Comparison of ENCODE assay signal across 8 cellular contexts in the genomic region with DNA sequence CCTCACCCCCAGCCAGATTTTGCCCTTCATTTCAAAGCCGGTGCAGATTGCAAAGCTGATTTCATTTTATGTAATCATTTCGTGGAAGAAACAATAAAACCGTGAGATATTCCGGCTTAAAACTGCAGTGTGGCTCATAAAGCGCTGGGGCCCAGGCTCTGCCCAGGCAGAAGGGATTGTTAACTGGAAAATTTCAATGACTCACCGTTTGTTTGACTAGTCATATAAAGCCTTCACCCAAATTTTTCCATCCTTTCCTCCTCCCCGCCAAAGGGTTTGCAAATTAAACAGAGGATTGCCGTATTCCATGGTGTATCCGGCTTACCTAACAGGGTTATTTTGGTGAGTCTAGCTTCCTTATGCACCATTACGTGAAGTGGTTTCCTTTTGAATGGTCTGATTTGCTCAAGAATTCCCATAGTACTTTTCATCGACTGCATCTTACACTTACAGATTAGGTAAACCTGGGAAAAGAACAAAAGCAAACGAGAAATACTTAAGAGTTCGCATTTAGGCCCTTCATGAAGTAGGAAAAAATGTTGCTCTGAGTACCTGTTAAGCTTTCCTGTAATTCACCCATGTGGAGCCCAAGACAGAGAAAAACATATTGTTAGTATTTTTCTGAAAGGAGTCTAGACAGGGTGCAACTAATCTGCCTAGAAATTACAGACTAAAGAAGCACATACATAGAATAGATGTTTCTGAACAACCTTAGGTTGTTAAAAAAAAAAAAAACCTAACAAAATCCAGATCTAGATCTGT. TPM values are rescaled to one million over a fixed set of nuclear protein-coding genes. Genes with fewer than 3 reads are reported as not detected.
DNase-seq lines count a peak whose midpoint lies in the region; ATAC-seq and TF ChIP-seq lines count a peak whose summit lies in the region.

No MANE protein-coding gene starts in this region.

- H2AFZ ChIP-seq in ACC112 (ENCODE audit: low read length, unreplicated experiment) (peak overlapping the region; percentile 100), fibroblast of lung (ENCODE audit: low read length) (peak overlapping the region; percentile 51), trophoblast cell (ENCODE audit: insufficient read depth, low read length, poor library complexity) (peak overlapping the region; percentile 87)

- peak overlapping the region; percentile 93 for H3K4me3 Mint-ChIP-seq in T-helper 17 cell

- peaks cover 30% of the 10 kb centered on the region for H3K4me1 Mint-ChIP-seq in T-helper 17 cell

- no peak overlapping the region for H2AK5ac ChIP-seq in trophoblast cell (ENCODE audit: low read length)

- DNase-seq in H7 (peak; percentile 29), T-helper 17 cell (no peak), fibroblast of lung (ENCODE audit: low read depth in 2 of 2) (peak; percentile 20 to 63), trophoblast cell (peak in 1 of 2 donors; percentile 35), C1 segment of cervical spinal cord (lab: John Stamatoyannopoulos, UW) (no peak)
- DNase-seq in stimulated activated CD4-positive, alpha-beta T cell treated with anti-CD3 and anti-CD28 coated beads, Interleukin-4, amount 100 ng/mL, for 4 hours, result no peak

- peaks cover 5% of the 10 kb centered on the region; the same call in 1 of the 2 replicates for H3K27me3 ChIP-seq in ACC112 (ENCODE audit: insufficient read depth, low read length)
- no peaks in the 10 kb centered on the region for H3K27me3 ChIP-seq in H7 (ENCODE audit: control insufficient read depth, insufficient read depth, low read length)
- no peaks in the 10 kb centered on the region for H3K27me3 ChIP-seq in fibroblast of lung (ENCODE audit: control insufficient read depth, insufficient read depth, low read length)
- peaks cover 2% of the 10 kb centered on the region for H3K27me3 ChIP-seq in trophoblast cell (ENCODE audit: insufficient read depth, low read length)

- H3K79me2 ChIP-seq in ACC112 (ENCODE audit: control insufficient read depth, insufficient read depth, low read length, unreplicated experiment) (peaks cover 39% of the 10 kb centered on the region), fibroblast of lung (ENCODE audit: control insufficient read depth, insufficient read depth, low read length) (peaks cover 37% of the 10 kb centered on the region), trophoblast cell (ENCODE audit: control insufficient read depth, insufficient read depth, low read length, poor library complexity) (peaks cover 22% of the 10 kb centered on the region)

- H3K4me3 ChIP-seq in ACC112 (ENCODE audit: low read depth, low read length), result peak overlapping the region; percentile 91
- H3K4me3 ChIP-seq in H7 (ENCODE audit: insufficient read depth, low read depth, low read length), result peak overlapping the region; percentile 25
- H3K4me3 ChIP-seq in fibroblast of lung (replicated peaks in 1 of 4; ENCODE audit: control extremely low read depth in 1 of 4, insufficient read depth in 1 of 4, low read depth in 3 of 4, low read length in 4 of 4), result peak overlapping the region; percentile 35 to 78 (median 75)
- no peak overlapping the region for H3K4me3 ChIP-seq in trophoblast cell (ENCODE audit: low read depth, low read length)

- no peak overlapping the region for H2BK5ac ChIP-seq in trophoblast cell (ENCODE audit: low read depth, low read length, poor library complexity)

- H3K36me3 ChIP-seq in ACC112 (ENCODE audit: insufficient read depth, low read length) (no peaks in the 10 kb centered on the region), H7 (replicated peaks; ENCODE audit: control insufficient read depth, insufficient read depth, low read length) (no peaks in the 10 kb centered on the region), fibroblast of lung (ENCODE audit: control insufficient read depth, insufficient read depth, low read length) (no peaks in the 10 kb centered on the region), trophoblast cell (ENCODE audit: control insufficient read depth in 1 of 2, insufficient read depth in 2 of 2, low read length in 2 of 2) (peaks cover 0 to 2% of the 10 kb centered on the region in 2 experiments)

- H3K27ac ChIP-seq in ACC112 (ENCODE audit: low read depth, low read length), result peak overlapping the region; percentile 21; the same call in 1 of the 2 replicates
- H3K27ac ChIP-seq in fibroblast of lung (ENCODE audit: insufficient read depth, low read length), result peak overlapping the region; percentile 15
- no peak overlapping the region for H3K27ac ChIP-seq in trophoblast cell (ENCODE audit: low read depth, low read length)

- H3K4me1 ChIP-seq in ACC112 (ENCODE audit: control insufficient read depth, insufficient read depth, low read length, unreplicated experiment) (peaks cover 26% of the 10 kb centered on the region), fibroblast of lung (ENCODE audit: control insufficient read depth, extremely low read depth, insufficient read depth, low read length) (peaks cover 5% of the 10 kb centered on the region), trophoblast cell (ENCODE audit: control insufficient read depth in 1 of 2, insufficient read depth in 2 of 2, low read length in 2 of 2) (peaks cover 5 to 11% of the 10 kb centered on the region in 2 experiments)

- H3K27me3 Mint-ChIP-seq in T-helper 17 cell, result no peaks in the 10 kb centered on the region

- H3K14ac ChIP-seq in trophoblast cell (ENCODE audit: low read length), result no peak overlapping the region

- no peak for TF ChIP-seq CTCF in fibroblast of lung (conservative IDR thresholded peaks at IDR 0.05 in 1 of 2, IDR thresholded peaks at IDR 0.05 in 1 of 2; ENCODE audit: low read depth in 1 of 2, low read length in 2 of 2)

- H3K4me2 ChIP-seq in fibroblast of lung (ENCODE audit: extremely low read depth, insufficient read depth, low read length) (peak overlapping the region; percentile 92), trophoblast cell (ENCODE audit: low read length) (peak overlapping the region; percentile 90)

- ATAC-seq in T-helper 17 cell (no peak), GM18907 (IDR thresholded peaks at IDR 0.05; ENCODE audit: unreplicated experiment) (no peak)

- H4K91ac ChIP-seq in trophoblast cell (ENCODE audit: low read depth, low read length), result peak overlapping the region; percentile 15

- peak overlapping the region; percentile 52 for H4K12ac ChIP-seq in trophoblast cell (ENCODE audit: low read depth, low read length)

- H3K18ac ChIP-seq in trophoblast cell (ENCODE audit: low read length), result no peak overlapping the region

- H3K9ac ChIP-seq in fibroblast of lung (ENCODE audit: insufficient read depth, low read length) (no peak overlapping the region), trophoblast cell (ENCODE audit: low read length) (peak overlapping the region; percentile 79)

- no peak overlapping the region for H2BK12ac ChIP-seq in trophoblast cell (ENCODE audit: low read length)

- H3K4ac ChIP-seq in trophoblast cell (ENCODE audit: low read depth, low read length), result no peak overlapping the region

- H3K9me3 ChIP-seq in T-helper 17 cell (ENCODE audit: control insufficient read depth, low read length, poor library complexity, severe bottlenecking) (no peaks in the 10 kb centered on the region), fibroblast of lung (ENCODE audit: control insufficient read depth, insufficient read depth, low read depth, low read length) (no peaks in the 10 kb centered on the region), trophoblast cell (ENCODE audit: insufficient read depth, low read depth, low read length) (no peaks in the 10 kb centered on the region)

- WGBS in trophoblast cell (ENCODE audit: extremely low coverage, insufficient coverage, insufficient read length), result no CpG with 5 or more reads among the region's 13 CpGs

- no peak overlapping the region for H3K23ac ChIP-seq in trophoblast cell (ENCODE audit: low read length)

- H2BK120ac ChIP-seq in trophoblast cell (ENCODE audit: insufficient read depth, low read length, poor library complexity), result no peak overlapping the region

- peak overlapping the region; percentile 95 for H4K8ac ChIP-seq in trophoblast cell (ENCODE audit: low read depth, low read length)

- H3K79me1 ChIP-seq in trophoblast cell (ENCODE audit: low read length), result peaks cover 12% of the 10 kb centered on the region

- H3K27ac Mint-ChIP-seq in T-helper 17 cell, result peak overlapping the region; percentile 85

- no peaks in the 10 kb centered on the region for H4K20me1 ChIP-seq in fibroblast of lung (ENCODE audit: control insufficient read depth, extremely low read depth, insufficient read depth, low read length)

- no peaks in the 10 kb centered on the region for H3K36me3 Mint-ChIP-seq in T-helper 17 cell (ENCODE audit: low read depth)

RNA-seq across cellular contexts. Expression of a gene that starts 0.9 kb away (rescaled TPM):
- total RNA-seq in H7 (2014; rRNA removed; shearing (Covaris generic)), result 116 and 148 TPM in 2 replicates
- total RNA-seq in T-helper 17 cell (100 to 1,000 TPM; 161 to 203 TPM), fibroblast of lung (56.5 and 57.3 TPM in 2 replicates)
- polyA plus RNA-seq in fibroblast of lung, result 116 and 139 TPM in 2 replicates
- polyA plus RNA-seq in fibroblast of lung (2012), result 86.1 and 117 TPM in 2 replicates
- 17.9 and 22.0 TPM in 2 replicates for polyA minus RNA-seq in fibroblast of lung (ENCODE audit: low replicate concordance)
- 136 and 141 TPM in 2 replicates for polyA plus RNA-seq in trophoblast cell (2013)

RNA-seq across cellular contexts. Expression of a gene that starts 25.1 kb away (rescaled TPM):
- 0.97 and 1.3 TPM in 2 replicates for total RNA-seq in H7 (2014; rRNA removed; shearing (Covaris generic))
- total RNA-seq in T-helper 17 cell (10 to 100 TPM; 13.6 to 19.1 TPM), fibroblast of lung (3.3 and 4.6 TPM in 2 replicates)
- polyA plus RNA-seq in fibroblast of lung, result 1.2 and 4.2 TPM in 2 replicates
- polyA plus RNA-seq in fibroblast of lung (2012), result 2.1 and 2.5 TPM in 2 replicates
- not detected in 2 replicates for polyA minus RNA-seq in fibroblast of lung (ENCODE audit: low replicate concordance)
- polyA plus RNA-seq in trophoblast cell (2013), result 2.4 and 3.1 TPM in 2 replicates

RNA-seq across cellular contexts. Expression of a gene that starts 48.3 kb away (rescaled TPM):
- not detected in 2 replicates for total RNA-seq in H7 (2014; rRNA removed; shearing (Covaris generic))
- total RNA-seq in T-helper 17 cell (under 1 TPM in 1 of 2 donors, not detected in 1; 0.45 TPM), fibroblast of lung (not detected in 2 replicates)
- not detected in 2 replicates for polyA plus RNA-seq in fibroblast of lung
- not detected in 2 replicates for polyA plus RNA-seq in fibroblast of lung (2012)
- polyA minus RNA-seq in fibroblast of lung (ENCODE audit: low replicate concordance), result not detected in 2 replicates
- polyA plus RNA-seq in trophoblast cell (2013), result not detected in 2 replicates

RNA-seq across cellular contexts. Expression of a gene that starts 59.8 kb away (rescaled TPM):
- 2.9 and 3.2 TPM in 2 replicates for total RNA-seq in H7 (2014; rRNA removed; shearing (Covaris generic))
- total RNA-seq in T-helper 17 cell (10 to 100 TPM; 31.0 to 33.3 TPM), fibroblast of lung (10.0 and 18.2 TPM in 2 replicates)
- polyA plus RNA-seq in fibroblast of lung, result 11.6 and 11.7 TPM in 2 replicates
- 8.3 and 9.3 TPM in 2 replicates for polyA plus RNA-seq in fibroblast of lung (2012)
- 24.3 and 26.9 TPM in 2 replicates for polyA minus RNA-seq in fibroblast of lung (ENCODE audit: low replicate concordance)
- polyA plus RNA-seq in trophoblast cell (2013), result 3.8 and 4.0 TPM in 2 replicates

Comparison
In these comparisons a context has a peak if more than half of its experiments do, and no peak if none do; other contexts are left out.
1. DNase-seq: peak in H7 (single experiment) and fibroblast of lung (2 of 2); none in T-helper 17 cell (0 of 3), C1 segment of cervical spinal cord (0 of 14) and stimulated activated CD4-positive, alpha-beta T cell treated with anti-CD3 and anti-CD28 coated beads, Interleukin-4, amount 100 ng/mL, for 4 hours (0 of 2).
2. Peak in every context shown above with its lines, with median percentiles within 50 percentile points of each other: H2AFZ ChIP-seq.